Comparison of ENCODE assay signal across 13 cellular contexts in the genomic region with DNA sequence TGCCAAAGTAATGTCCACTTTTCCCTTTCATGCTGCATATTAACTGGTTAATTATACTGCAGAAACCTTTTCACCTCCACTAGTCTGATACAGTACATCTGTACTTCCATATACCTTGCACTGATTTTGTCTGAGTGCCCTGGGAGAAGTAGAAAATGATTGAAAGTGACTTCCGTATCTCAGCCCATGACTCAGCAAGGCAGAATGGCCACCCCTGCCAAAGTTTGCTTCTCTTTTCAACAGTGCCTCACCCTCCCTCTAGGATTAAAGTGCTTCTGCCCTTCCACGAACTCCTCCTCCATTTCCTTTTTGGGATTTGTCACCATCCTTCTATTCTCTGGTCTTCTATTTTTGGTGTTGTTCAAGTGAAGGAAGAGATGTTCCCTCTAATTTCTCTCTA. TPM values are rescaled to one million over a fixed set of nuclear protein-coding genes. Genes with fewer than 3 reads are reported as not detected.
DNase-seq lines count a peak whose midpoint lies in the region; ATAC-seq, FAIRE-seq and TF ChIP-seq lines count a peak whose summit lies in the region.
"Not testable (repeated sequence)": the region's sequence is repeated elsewhere in the genome, so short reads cannot be mapped to it uniquely, and the experiment has no call there.
"Had no signal": no experiment of that assay in that cellular context is flagged by ENCODE, and none has a peak within 500 bp of the region (broad histone marks: within the 10 kb centered on the region; RNA-seq: fewer than 3 reads in every experiment).

No MANE protein-coding gene starts in this region.

- intact Hi-C loops in activated CD4-positive, alpha-beta T cell treated with anti-CD3 and anti-CD28 coated beads for 36 hours (cut with DNase I, micrococcal nuclease); esophagus squamous epithelium (cut with DNase I); right cardiac atrium (cut with DNase I): not testable (repeated sequence)

- H3K4me1 ChIP-seq in A549 (peaks cover 21% of the 10 kb centered on the region), astrocyte (ENCODE audit: insufficient read depth, low read length) (peaks cover 28% of the 10 kb centered on the region), esophagus squamous epithelium (peaks cover 0 to 36% (median 10%) of the 10 kb centered on the region in 3 donors)
- H3K4me1 ChIP-seq in right cardiac atrium (ENCODE audit: control insufficient read depth, insufficient read depth, low read length), result not testable (repeated sequence)

- not testable (repeated sequence) for H3K4me3 ChIP-seq in A549; astrocyte (ENCODE audit: insufficient read depth, low read depth, low read length); esophagus squamous epithelium; right cardiac atrium (ENCODE audit: low read length)

- TF ChIP-seq EP300 in A549 (IDR thresholded peaks at IDR 0.05), result not testable (repeated sequence)

- not testable (repeated sequence) for H3K9me3 ChIP-seq in A549; astrocyte (ENCODE audit: insufficient read depth, low read depth, low read length); esophagus squamous epithelium; right cardiac atrium (ENCODE audit: control insufficient read depth, low read length)

- not testable (repeated sequence) for H3K4me1 Mint-ChIP-seq in activated CD4-positive, alpha-beta T cell treated with anti-CD3 and anti-CD28 coated beads for 36 hours
- H3K4me1 Mint-ChIP-seq in astrocyte (ENCODE audit: low read depth, unreplicated experiment) (peaks cover 34% of the 10 kb centered on the region), osteocyte (ENCODE audit: unreplicated experiment) (peaks cover 23% of the 10 kb centered on the region)

- not testable (repeated sequence) for H3K9ac ChIP-seq in astrocyte (ENCODE audit: low read length)

- H3K36me3 ChIP-seq in astrocyte (ENCODE audit: insufficient read depth, low read length) (peaks cover 36% of the 10 kb centered on the region), esophagus squamous epithelium (peaks cover 13 to 84% (median 33%) of the 10 kb centered on the region in 3 donors)

- H3K27ac ChIP-seq in A549 (peak overlapping the region in 1 of 2 experiments; percentile 44; a peak in 2 of 6 replicates), esophagus squamous epithelium (peak overlapping the region; percentile 34 to 64 (median 41)), right cardiac atrium (ENCODE audit: low read length) (peak overlapping the region; percentile 88)
- not testable (repeated sequence) for H3K27ac ChIP-seq in astrocyte (ENCODE audit: low read depth, low read length)

- CTCF ChIA-PET in A549 (lab: Yijun Ruan, JAX), result interaction anchor here (2.0 to 3.3 kb wide), 2 partner anchors 23 to 168 kb away, joined by 4 to 17 read pairs; no protein-coding TSS in a partner anchor
- CTCF ChIA-PET in activated CD4-positive, alpha-beta T cell treated with anti-CD3 and anti-CD28 coated beads for 36 hours (lab: Charles Lee), result not testable (repeated sequence)

- H3K4me2 ChIP-seq in A549 (peak overlapping the region; percentile 5; the same call in 1 of the 3 replicates), astrocyte (ENCODE audit: low read length) (peak overlapping the region; percentile 18)

- ATAC-seq in A549; activated CD4-positive, alpha-beta T cell treated with anti-CD3 and anti-CD28 coated beads for 36 hours: not testable (repeated sequence)
- ATAC-seq in right cardiac atrium, result peak; percentile 76 to 77

- H3K36me3 Mint-ChIP-seq in activated CD4-positive, alpha-beta T cell treated with anti-CD3 and anti-CD28 coated beads for 36 hours (ENCODE audit: low read depth), result peaks cover 44% of the 10 kb centered on the region
- H3K36me3 Mint-ChIP-seq in astrocyte (ENCODE audit: low read depth, unreplicated experiment) (peaks cover 42% of the 10 kb centered on the region), osteocyte (ENCODE audit: unreplicated experiment) (peaks cover 59% of the 10 kb centered on the region)

- WGBS in A549 (ENCODE audit: missing lambda C conversion rate), result 54% methylated on average over 2 of the region's 2 CpGs
- WGBS in esophagus squamous epithelium, 2 donors, result 9 to 15% methylated on average over 2 of the region's 2 CpGs
- WGBS in right cardiac atrium, result 12% methylated on average over 2 of the region's 2 CpGs

- H3K27ac Mint-ChIP-seq in activated CD4-positive, alpha-beta T cell treated with anti-CD3 and anti-CD28 coated beads for 36 hours, result peak overlapping the region; percentile 66
- H3K27ac Mint-ChIP-seq in astrocyte (ENCODE audit: unreplicated experiment) (peak overlapping the region; percentile 94), osteocyte (ENCODE audit: unreplicated experiment) (peak overlapping the region; percentile 63)

- not testable (repeated sequence) for DNase-seq in A549 (ENCODE audit: low read depth in 1 of 2, low spot score in 1 of 2); GM19239 (ENCODE audit: insufficient read length, low spot score); activated CD4-positive, alpha-beta T cell treated with anti-CD3 and anti-CD28 coated beads for 36 hours; esophagus squamous epithelium (lab: John Stamatoyannopoulos, UW); osteocyte (ENCODE audit: extremely low spot score, unreplicated experiment)
- DNase-seq in NCI-H226, result peak; percentile 57
- peak; percentile 49 for DNase-seq in astrocyte (ENCODE audit: low read depth)
- DNase-seq in right cardiac atrium, result peak in 2 of 3 donors; percentile 56 to 76

- not testable (repeated sequence) for H3K4me3 Mint-ChIP-seq in activated CD4-positive, alpha-beta T cell treated with anti-CD3 and anti-CD28 coated beads for 36 hours; astrocyte (ENCODE audit: unreplicated experiment); osteocyte (ENCODE audit: unreplicated experiment)

- not testable (repeated sequence) for H3K27me3 ChIP-seq in astrocyte (ENCODE audit: insufficient read depth, low read length); esophagus squamous epithelium; right cardiac atrium (ENCODE audit: control insufficient read depth, insufficient read depth)

- not testable (repeated sequence) for H4K20me1 ChIP-seq in astrocyte (ENCODE audit: insufficient read depth, low read length)

- TF ChIP-seq POLR2A in A549 (IDR thresholded peaks at IDR 0.05; ENCODE audit: low read length); esophagus squamous epithelium (IDR thresholded peaks at IDR 0.05): not testable (repeated sequence)

- H3K79me2 ChIP-seq in astrocyte (ENCODE audit: insufficient read depth, low read length), result not testable (repeated sequence)

- TF ChIP-seq CTCF in A549 (IDR thresholded peaks at IDR 0.05); astrocyte (IDR thresholded peaks at IDR 0.05; ENCODE audit: insufficient read depth, low read depth, low read length); esophagus squamous epithelium (IDR thresholded peaks at IDR 0.05); osteocyte (IDR thresholded peaks at IDR 0.05): not testable (repeated sequence)

- H3K9me3 Mint-ChIP-seq in activated CD4-positive, alpha-beta T cell treated with anti-CD3 and anti-CD28 coated beads for 36 hours (ENCODE audit: low read depth); astrocyte (ENCODE audit: unreplicated experiment); osteocyte (ENCODE audit: unreplicated experiment): not testable (repeated sequence)

- not testable (repeated sequence) for TF ChIP-seq RAD21 in A549 (conservative IDR thresholded peaks at IDR 0.05 in 1 of 2, IDR thresholded peaks at IDR 0.05 in 1 of 2)

- H3K27me3 Mint-ChIP-seq in activated CD4-positive, alpha-beta T cell treated with anti-CD3 and anti-CD28 coated beads for 36 hours; astrocyte (ENCODE audit: low read depth, unreplicated experiment); osteocyte (ENCODE audit: unreplicated experiment): not testable (repeated sequence)

- FAIRE-seq in A549 (lab: Jason Lieb, UNC), result peak; percentile 68
- FAIRE-seq in GM19239 (lab: Jason Lieb, UNC), result peak; percentile 53
- FAIRE-seq in astrocyte (lab: Jason Lieb, UNC), result peak; percentile 66

- H2AFZ ChIP-seq in astrocyte (ENCODE audit: low read depth, low read length), result not testable (repeated sequence)

- POLR2A ChIA-PET in A549 (lab: Yijun Ruan, JAX); activated CD4-positive, alpha-beta T cell treated with anti-CD3 and anti-CD28 coated beads for 36 hours (lab: Charles Lee): not testable (repeated sequence)

RNA-seq across cellular contexts. Expression of a gene that starts 19.5 kb away (rescaled TPM):
- polyA plus RNA-seq in A549 (2011; rRNA removed) (not detected in 2 replicates), A549 (2017; fragmentation: RNase III; extraction: RNeasy Plus Mini Kit Qiagen cat#74134 plus additional on column Dnase treatment) (not detected in 3 replicates), right cardiac atrium (1.0 TPM)
- not detected in 2 replicates for polyA plus RNA-seq in A549 (2012; cell fraction: cytosol; rRNA removed)
- polyA plus RNA-seq in A549 (2012; cell fraction: nucleus; rRNA removed), result not detected in 2 replicates
- not detected in 2 replicates for polyA minus RNA-seq in A549 (2011; rRNA and poly(A)+ RNA removed)
- total RNA-seq in activated CD4-positive, alpha-beta T cell treated with anti-CD3 and anti-CD28 coated beads for 36 hours, result not detected
- total RNA-seq in astrocyte (not detected in 2 replicates), esophagus squamous epithelium (not detected), right cardiac atrium (1 to 10 TPM in 1 of 4 donors, under 1 TPM in 1, not detected in 2; 0.47 to 1.1 TPM), osteocyte (not detected in 2 replicates)
- total RNA-seq: activated CD8-positive, alpha-beta memory T cell treated with anti-CD3 and anti-CD28 coated beads, Interleukin-2, amount 10 ng/mL, durations not matched to agents 7 days and 5 days; CD8-positive, alpha-beta T cell; mesenteric fat pad; tibial nerve had no signal
- polyA plus RNA-seq: immature natural killer cell had no signal

RNA-seq across cellular contexts. Expression of a gene that starts 39.8 kb away (rescaled TPM):
- 48.7 and 55.8 TPM in 2 replicates for polyA plus RNA-seq in A549 (2011; rRNA removed)
- polyA plus RNA-seq in A549 (2012; cell fraction: cytosol; rRNA removed), result 13.8 and 15.6 TPM in 2 replicates
- 17.3 and 25.5 TPM in 2 replicates for polyA plus RNA-seq in A549 (2012; cell fraction: nucleus; rRNA removed)
- polyA plus RNA-seq in A549 (2017; fragmentation: RNase III; extraction: RNeasy Plus Mini Kit Qiagen cat#74134 plus additional on column Dnase treatment), result 31.2 to 33.2 TPM (median 32.5 TPM) in 3 replicates
- polyA minus RNA-seq in A549 (2011; rRNA and poly(A)+ RNA removed), result 55.4 and 58.6 TPM in 2 replicates
- 10 to 100 TPM; 63.5 to 93.0 TPM for total RNA-seq in activated CD4-positive, alpha-beta T cell treated with anti-CD3 and anti-CD28 coated beads for 36 hours
- total RNA-seq in astrocyte, result 40.8 and 42.0 TPM in 2 replicates
- 10 to 100 TPM; 22.6 to 32.6 (median 26.6) TPM for total RNA-seq in esophagus squamous epithelium
- total RNA-seq in right cardiac atrium, result 10 to 100 TPM; 55.8 to 68.2 (median 57.2) TPM
- polyA plus RNA-seq in right cardiac atrium, result 17.5 TPM
- 50.5 and 58.0 TPM in 2 replicates for total RNA-seq in osteocyte
